ENCODE assay signal across 10 cellular contexts in genomic region chr11:75337195-75337654, GRCh38. TPM values are rescaled to one million over a fixed set of nuclear protein-coding genes. Genes with fewer than 3 reads are reported as not detected.
DNase-seq lines count a peak whose midpoint lies in the region; ATAC-seq, FAIRE-seq and TF ChIP-seq lines count a peak whose summit lies in the region.
"Had no signal": no experiment of that assay in that cellular context is flagged by ENCODE, and none has a peak within 500 bp of the region (broad histone marks: within the 10 kb centered on the region; RNA-seq: fewer than 3 reads in every experiment).

No MANE protein-coding gene starts in this region.

- peak overlapping the region; percentile 88 for H3K27ac Mint-ChIP-seq in CD4-positive, alpha-beta T cell
- H3K27ac Mint-ChIP-seq in nephron = peak overlapping the region; percentile 88 to 99 (median 95)
- no peak overlapping the region for H3K27ac Mint-ChIP-seq in activated CD4-positive, alpha-beta memory T cell treated with anti-CD3 and anti-CD28 coated beads for 36 hours

- POLR2A ChIA-PET in CD4-positive, alpha-beta T cell (lab: Charles Lee) = interaction anchor here (7.9 kb wide), 1 partner anchor 14 kb away, joined by 77 read pairs; the partner anchor contains the start of gene ARRB1
- POLR2A ChIA-PET in PC-3 (lab: Charles Lee; ENCODE audit: unreplicated experiment) = no interaction called here
- POLR2A ChIA-PET in activated CD4-positive, alpha-beta memory T cell treated with anti-CD3 and anti-CD28 coated beads for 36 hours (lab: Charles Lee) = no interaction called here

- H3K36me3 Mint-ChIP-seq in CD4-positive, alpha-beta T cell (ENCODE audit: low read depth) = peaks cover 6% of the 10 kb centered on the region
- H3K36me3 Mint-ChIP-seq in nephron (ENCODE audit: low read depth) = no peaks in the 10 kb centered on the region
- H3K36me3 Mint-ChIP-seq in activated CD4-positive, alpha-beta memory T cell treated with anti-CD3 and anti-CD28 coated beads for 36 hours = no peaks in the 10 kb centered on the region

- TF ChIP-seq CTCF in CD4-positive, alpha-beta T cell (IDR thresholded peaks at IDR 0.05) = no peak
- TF ChIP-seq CTCF in PC-3 (conservative IDR thresholded peaks at IDR 0.05; ENCODE audit: low read depth, low read length) (no peak), nephron (IDR thresholded peaks at IDR 0.05; ENCODE audit: unreplicated experiment in 3 of 3) (no peak)

- intact Hi-C loops in CD4-positive, alpha-beta T cell (cut with DNase I, micrococcal nuclease) = no loop called here
- intact Hi-C loops in PC-3 (cut with micrococcal nuclease) = no loop called here
- intact Hi-C loops in activated CD4-positive, alpha-beta memory T cell treated with anti-CD3 and anti-CD28 coated beads for 36 hours (cut with micrococcal nuclease) = no loop called here
- intact Hi-C loops in posterior cingulate gyrus (cut with DNase I) = no loop called here

- no peak for DNase-seq in CD4-positive, alpha-beta T cell
- peak; percentile 60 for DNase-seq in PC-3
- DNase-seq in erythroblast (lab: John Stamatoyannopoulos, UW) = peak; percentile 66 to 70
- no peak for DNase-seq in GM19239 (ENCODE audit: insufficient read length, low spot score)
- no peak for DNase-seq in activated CD4-positive, alpha-beta memory T cell treated with anti-CD3 and anti-CD28 coated beads for 36 hours
- no peak for DNase-seq in SKM-1 treated with dmso at 0.1 percent for 144 hours (lab: John Stamatoyannopoulos, UW; ENCODE audit: unreplicated experiment)
- no peak for DNase-seq in posterior cingulate gyrus
- DNase-seq: activated CD4-positive, CD25-positive, alpha-beta regulatory T cell treated with anti-CD3 and anti-CD28 coated beads, Interleukin-2, amount 50 U/mL, for 72 hours; NCI-H1092 had no signal

- no peaks in the 10 kb centered on the region for H3F3A ChIP-seq in PC-3 (ENCODE audit: low read length, unreplicated experiment)

- H3K9ac ChIP-seq in PC-3 (ENCODE audit: low read length) = no peak overlapping the region

- H3K9me2 ChIP-seq in PC-3 (replicated peaks; ENCODE audit: low read length) = no peaks in the 10 kb centered on the region

- peak overlapping the region; percentile 19; the same call in 1 of the 2 replicates for H3K4me2 ChIP-seq in PC-3 (ENCODE audit: low read length)

- H3K4me1 Mint-ChIP-seq in CD4-positive, alpha-beta T cell (ENCODE audit: low read depth) = peaks cover 95% of the 10 kb centered on the region
- peaks cover 71% of the 10 kb centered on the region for H3K4me1 Mint-ChIP-seq in nephron
- peaks cover 68% of the 10 kb centered on the region for H3K4me1 Mint-ChIP-seq in activated CD4-positive, alpha-beta memory T cell treated with anti-CD3 and anti-CD28 coated beads for 36 hours (ENCODE audit: low read depth)

- H3K27ac ChIP-seq in CD4-positive, alpha-beta T cell (ENCODE audit: low read depth, low read length) = no peak overlapping the region
- peak overlapping the region; percentile 25 for H3K27ac ChIP-seq in PC-3 (ENCODE audit: low read length)

- no peaks in the 10 kb centered on the region for H3K27me3 Mint-ChIP-seq in CD4-positive, alpha-beta T cell
- H3K27me3 Mint-ChIP-seq in nephron (ENCODE audit: low read depth) = no peaks in the 10 kb centered on the region
- H3K27me3 Mint-ChIP-seq in activated CD4-positive, alpha-beta memory T cell treated with anti-CD3 and anti-CD28 coated beads for 36 hours = no peaks in the 10 kb centered on the region

- no TSS peak for BruUV-seq in PC-3 (replicated peaks; lab: Mats Ljungman, UMichigan)

- ATAC-seq in CD4-positive, alpha-beta T cell (ENCODE audit: poor library complexity) = no peak
- peak; percentile 56 for ATAC-seq in PC-3

- no peaks in the 10 kb centered on the region for H3K9me3 ChIP-seq in CD4-positive, alpha-beta T cell (ENCODE audit: control insufficient read depth, low read length)
- no peaks in the 10 kb centered on the region for H3K9me3 ChIP-seq in PC-3 (ENCODE audit: low read length)

- H2AFZ ChIP-seq in PC-3 (ENCODE audit: low read length) = peak overlapping the region; percentile 24

- H3K79me2 ChIP-seq in PC-3 (ENCODE audit: low read length) = no peaks in the 10 kb centered on the region

- FAIRE-seq in GM19239 (lab: Jason Lieb, UNC) = no peak

- no peaks in the 10 kb centered on the region for H4K20me1 ChIP-seq in PC-3 (ENCODE audit: low read length)

- peaks cover 21% of the 10 kb centered on the region for H3K4me1 ChIP-seq in PC-3 (ENCODE audit: insufficient read depth, low read length)

- no peak overlapping the region for H3K4me3 ChIP-seq in PC-3 (ENCODE audit: low read length)

- no peaks in the 10 kb centered on the region for H3K27me3 ChIP-seq in CD4-positive, alpha-beta T cell (ENCODE audit: control insufficient read depth, insufficient read depth, low read length)
- H3K27me3 ChIP-seq in PC-3 (ENCODE audit: low read length) = no peaks in the 10 kb centered on the region

- CTCF ChIA-PET in CD4-positive, alpha-beta T cell (lab: Charles Lee) = interaction anchor here (0.6 kb wide), 1 partner anchor 8 kb away, joined by 4 read pairs; no protein-coding TSS in a partner anchor
- CTCF ChIA-PET in PC-3 (lab: Charles Lee) = interaction anchor here (0.8 kb wide), 1 partner anchor 48 kb away, joined by 4 read pairs; no protein-coding TSS in a partner anchor
- CTCF ChIA-PET in activated CD4-positive, alpha-beta memory T cell treated with anti-CD3 and anti-CD28 coated beads for 36 hours (lab: Charles Lee) = no interaction called here

- TF ChIP-seq POLR2A in erythroblast (IDR thresholded peaks at IDR 0.05; ENCODE audit: low read length) = no peak

- no peaks in the 10 kb centered on the region for H3K9me3 Mint-ChIP-seq in CD4-positive, alpha-beta T cell
- H3K9me3 Mint-ChIP-seq in nephron = no peaks in the 10 kb centered on the region
- H3K9me3 Mint-ChIP-seq in activated CD4-positive, alpha-beta memory T cell treated with anti-CD3 and anti-CD28 coated beads for 36 hours = no peaks in the 10 kb centered on the region

- peak overlapping the region; percentile 54 for H3K4me3 Mint-ChIP-seq in CD4-positive, alpha-beta T cell
- H3K4me3 Mint-ChIP-seq in nephron = no peak overlapping the region
- no peak overlapping the region for H3K4me3 Mint-ChIP-seq in activated CD4-positive, alpha-beta memory T cell treated with anti-CD3 and anti-CD28 coated beads for 36 hours

- H3K36me3 ChIP-seq in PC-3 (ENCODE audit: low read depth, low read length) = no peaks in the 10 kb centered on the region

RNA-seq across cellular contexts. Expression of gene ARRB1, which starts 14.2 kb away (rescaled TPM):
- 10 to 100 TPM; 26.7 to 27.8 TPM for total RNA-seq in CD4-positive, alpha-beta T cell
- total RNA-seq in PC-3 (2014; rRNA removed) = 15.7 and 19.1 TPM in 2 replicates
- 10 to 100 TPM; 16.3 to 18.8 TPM for total RNA-seq in activated CD4-positive, alpha-beta memory T cell treated with anti-CD3 and anti-CD28 coated beads for 36 hours

Comparison
In these comparisons a context has a peak if more than half of its experiments do, and no peak if none do; other contexts are left out.
1. DNase-seq: peak in PC-3 (single experiment) and erythroblast (2 of 2); none in CD4-positive, alpha-beta T cell (0 of 10), GM19239 (single experiment), activated CD4-positive, alpha-beta memory T cell treated with anti-CD3 and anti-CD28 coated beads for 36 hours (single experiment), SKM-1 treated with dmso at 0.1 percent for 144 hours (single experiment) and posterior cingulate gyrus (0 of 10).